In the genomic region with DNA sequence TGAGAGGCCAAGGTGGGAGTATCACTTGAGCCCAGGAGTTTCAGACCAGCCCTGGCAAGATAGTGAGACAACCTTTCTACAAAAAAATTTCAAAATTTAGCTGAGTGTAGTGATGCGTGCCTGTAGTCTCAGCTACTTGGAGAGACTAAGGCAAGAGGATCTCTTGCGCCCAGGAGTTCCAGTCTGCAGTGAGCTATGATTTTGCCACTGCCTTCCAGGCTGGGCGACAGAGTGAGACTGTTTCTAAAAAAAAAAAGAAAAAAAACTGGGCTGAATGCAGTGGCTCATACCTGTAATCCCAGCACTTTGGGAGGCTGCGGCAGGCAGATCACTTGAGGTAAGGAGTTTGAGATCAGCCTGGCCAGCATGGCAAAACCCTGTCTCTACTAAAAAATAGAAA, we compare ENCODE assay signal across 1 cellular context.
TF ChIP-seq lines count a peak whose summit lies in the region.

No MANE protein-coding gene starts in this region.

TF ChIP-seq in H1, 55 proteins besides CTCF, POLR2A, EP300 and RAD21:
- TF ChIP-seq CBX5 (IDR thresholded peaks at IDR 0.05; ENCODE audit: low read depth, low read length) (no peak), KDM5A (IDR thresholded peaks at IDR 0.05; ENCODE audit: low read length) (no peak), ATF2 (IDR thresholded peaks at IDR 0.05; ENCODE audit: low read length) (no peak), SP2 (IDR thresholded peaks at IDR 0.05; ENCODE audit: low read length) (no peak), SIRT6 (IDR thresholded peaks at IDR 0.05; ENCODE audit: low read length) (no peak), HDAC2 (IDR thresholded peaks at IDR 0.05; ENCODE audit: borderline replicate concordance in 1 of 2, low read depth in 2 of 2, low read length in 2 of 2) (no peak), CHD2 (IDR thresholded peaks at IDR 0.05; ENCODE audit: low read length) (no peak), POU5F1 (IDR thresholded peaks at IDR 0.05; ENCODE audit: low read depth, low read length) (no peak), CTBP2 (IDR thresholded peaks at IDR 0.05; ENCODE audit: borderline replicate concordance, insufficient read depth, insufficient read length, low read length) (no peak), FOSL1 (IDR thresholded peaks at IDR 0.05; ENCODE audit: insufficient read depth, low read depth, low read length) (no peak), TEAD4 (IDR thresholded peaks at IDR 0.05; ENCODE audit: low read depth, low read length) (no peak), USF2 (IDR thresholded peaks at IDR 0.05; ENCODE audit: low read length) (no peak), RFX5 (IDR thresholded peaks at IDR 0.05; ENCODE audit: borderline replicate concordance, low read depth, low read length) (no peak), EGR1 (IDR thresholded peaks at IDR 0.05; ENCODE audit: borderline replicate concordance, low read depth, low read length) (no peak), KDM4A (IDR thresholded peaks at IDR 0.05; ENCODE audit: low read depth, low read length, severe bottlenecking) (no peak), CHD1 (IDR thresholded peaks at IDR 0.05; ENCODE audit: low read depth, low read length) (no peak), ATF3 (IDR thresholded peaks at IDR 0.05; ENCODE audit: insufficient read depth, low read depth, low read length) (no peak)
